Comparison of ENCODE assay signal across 1 cellular context in genomic region chr13:106555631-106556328, GRCh38.
TF ChIP-seq lines count a peak whose summit lies in the region.

No MANE protein-coding gene starts in this region.

TF ChIP-seq in WTC11, 78 proteins besides CTCF, POLR2A, EP300 and RAD21 (continued from another document):
- TF ChIP-seq CDX4 (CRISPR knock-in tag; IDR thresholded peaks at IDR 0.05; ENCODE audit: borderline replicate concordance) (no peak), NR2C2 (CRISPR knock-in tag; IDR thresholded peaks at IDR 0.05) (no peak), ZNF425 (CRISPR knock-in tag; conservative IDR thresholded peaks at IDR 0.05) (no peak), ZNF317 (CRISPR knock-in tag; IDR thresholded peaks at IDR 0.05; ENCODE audit: borderline replicate concordance, low read depth) (no peak), ZNF121 (CRISPR knock-in tag; IDR thresholded peaks at IDR 0.05) (no peak), FOXK1 (CRISPR knock-in tag; IDR thresholded peaks at IDR 0.05) (no peak), GRHL2 (CRISPR knock-in tag; IDR thresholded peaks at IDR 0.05; ENCODE audit: insufficient replicate concordance, severe bottlenecking) (no peak), CBFB (CRISPR knock-in tag; IDR thresholded peaks at IDR 0.05; ENCODE audit: low read depth) (no peak), TEAD1 (CRISPR knock-in tag; IDR thresholded peaks at IDR 0.05) (no peak), ATF1 (CRISPR knock-in tag; IDR thresholded peaks at IDR 0.05) (no peak), PRRX2 (CRISPR knock-in tag; IDR thresholded peaks at IDR 0.05) (no peak), SMAD3 (CRISPR knock-in tag; IDR thresholded peaks at IDR 0.05; ENCODE audit: borderline replicate concordance) (no peak), ZNF423 (CRISPR knock-in tag; IDR thresholded peaks at IDR 0.05) (no peak)
